8 cellular contexts compared by ENCODE assay signal in the genomic region with DNA sequence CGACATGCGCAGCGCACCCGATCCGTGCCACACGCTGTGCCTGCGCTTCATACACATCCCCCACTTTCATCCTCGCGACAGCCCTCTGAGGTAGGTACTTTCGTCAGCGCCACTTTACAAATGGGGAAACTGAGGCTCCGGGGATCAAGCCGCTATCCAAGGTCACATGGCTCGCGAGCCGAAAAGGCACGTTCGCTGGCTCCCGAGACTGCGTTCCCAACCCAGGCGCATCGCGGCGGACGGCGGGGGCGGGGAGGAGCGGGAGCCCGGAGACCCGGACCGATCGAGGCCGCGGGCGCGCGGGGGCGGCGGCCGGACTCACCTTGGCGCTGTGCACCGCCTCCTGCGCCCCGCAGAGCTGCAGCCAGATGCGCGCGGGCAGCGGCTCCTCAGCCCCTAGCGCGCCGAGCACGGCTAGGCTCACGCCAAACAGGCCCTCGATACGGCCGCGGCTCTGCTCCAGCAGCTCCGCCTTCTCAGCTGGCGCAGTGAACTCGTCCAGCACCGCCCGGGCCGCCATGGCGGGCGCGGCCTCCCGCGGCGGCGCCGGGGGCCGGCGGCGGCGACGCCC. TPM values are rescaled to one million over a fixed set of nuclear protein-coding genes. Genes with fewer than 3 reads are reported as not detected.
A peak's percentile ranks its signal among the peaks of the same experiment; 100 is the strongest.
DNase-seq lines count a peak whose midpoint lies in the region; ATAC-seq, FAIRE-seq and TF ChIP-seq lines count a peak whose summit lies in the region.

No MANE protein-coding gene starts in this region.

- DNase-seq in DMS53 treated with DMSO at 0.1 percent for 48 hours (lab: John Stamatoyannopoulos, UW; ENCODE audit: unreplicated experiment), result peak; percentile 57
- DNase-seq in HT-29 (ENCODE audit: low spot score), result peak; percentile 39
- DNase-seq in SW480 (ENCODE audit: low spot score), result peak; percentile 45
- DNase-seq in bronchial epithelial cell (ENCODE audit: low read depth), result peak; percentile 14
- DNase-seq in left colon, result peak; percentile 58 to 75
- peak; percentile 44 for DNase-seq in stimulated activated CD4-positive, alpha-beta T cell treated with anti-CD3 and anti-CD28 coated beads, Interleukin-4, amount 100 ng/mL, for 1 hour
- DNase-seq in HPDE6-E6E7 (ENCODE audit: extremely low spot score), result no peak

- no peak for TF ChIP-seq CTCF in bronchial epithelial cell (IDR thresholded peaks at IDR 0.05; ENCODE audit: insufficient read depth, low read length, severe bottlenecking)

- ATAC-seq in GM21515 (IDR thresholded peaks at IDR 0.05; ENCODE audit: unreplicated experiment) (peak; percentile 38), left colon (peak; percentile 36)

- no peaks in the 10 kb centered on the region for H3K27me3 ChIP-seq in bronchial epithelial cell (ENCODE audit: control insufficient read depth, insufficient read depth, low read length)

- H3K36me3 ChIP-seq in bronchial epithelial cell (ENCODE audit: control insufficient read depth, insufficient read depth, low read length), result no peaks in the 10 kb centered on the region

- H3K4me3 ChIP-seq in bronchial epithelial cell (ENCODE audit: low read depth, low read length), result peak overlapping the region; percentile 87

- intact Hi-C loops in left colon (cut with DNase I, micrococcal nuclease), result no loop called here

- no peak for FAIRE-seq in bronchial epithelial cell (lab: Jason Lieb, UNC)

RNA-seq across cellular contexts. Expression of a gene that starts 0.4 kb away (rescaled TPM):
- 6.0 and 6.3 TPM in 2 replicates for total RNA-seq in HT-29 (2014; rRNA removed; shearing (Covaris generic))
- total RNA-seq in bronchial epithelial cell (18.8 and 20.8 TPM in 2 replicates), left colon (10 to 100 TPM; 36.4 to 42.3 TPM)
